In the genomic region with DNA sequence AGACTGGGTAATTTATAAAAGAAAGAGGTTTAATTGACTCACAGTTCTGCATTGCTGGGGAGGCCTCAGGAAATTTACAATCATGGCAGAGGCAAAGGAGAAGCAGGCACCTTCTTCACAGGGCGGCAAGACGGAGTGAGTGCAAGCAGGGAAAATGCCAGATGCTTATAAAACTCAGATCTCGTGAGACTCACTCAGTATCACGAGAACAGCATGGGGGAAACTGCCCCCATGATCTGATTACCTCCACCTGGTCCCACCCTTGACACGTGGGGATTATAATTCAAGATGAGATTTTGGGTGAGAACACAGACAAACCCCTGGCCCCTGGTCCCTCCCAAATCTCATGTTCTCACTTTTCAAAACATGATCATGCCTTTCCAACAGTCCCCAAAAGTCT, we compare ENCODE assay signal across 3 cellular contexts.
TF ChIP-seq lines count a peak whose summit lies in the region.

No MANE protein-coding gene starts in this region.

TF ChIP-seq in A549, 52 proteins besides CTCF, POLR2A, EP300 and RAD21:
- peak; percentile 47 for TF ChIP-seq CHD2 (IDR thresholded peaks at IDR 0.05; ENCODE audit: low read length, partially characterized antibody)

TF ChIP-seq in K562, 482 proteins besides CTCF, POLR2A, EP300 and RAD21:
- TF ChIP-seq CHD2 (IDR thresholded peaks at IDR 0.05; ENCODE audit: low read depth, low read length) = peak; percentile 89
- peak; percentile 5 for TF ChIP-seq RBM25 (IDR thresholded peaks at IDR 0.05; ENCODE audit: low read depth, low read length, severe bottlenecking)

TF ChIP-seq in HepG2, 621 proteins besides CTCF, POLR2A, EP300 and RAD21:
- peak; percentile 82 for TF ChIP-seq CHD2 (IDR thresholded peaks at IDR 0.05; ENCODE audit: low read depth, low read length)
TF ChIP-seq in HepG2: peak in this region for 1; not testable (repeated sequence) for 620.
